11 cellular contexts compared by ENCODE assay signal in genomic region chr5:171310816-171311697, GRCh38. TPM values are rescaled to one million over a fixed set of nuclear protein-coding genes. Genes with fewer than 3 reads are reported as not detected.
DNase-seq lines count a peak whose midpoint lies in the region; ATAC-seq and TF ChIP-seq lines count a peak whose summit lies in the region.
"Had no signal": no experiment of that assay in that cellular context is flagged by ENCODE, and none has a peak within 500 bp of the region (broad histone marks: within the 10 kb centered on the region; RNA-seq: fewer than 3 reads in every experiment).

No MANE protein-coding gene starts in this region.

- H3K4me3 Mint-ChIP-seq in immature natural killer cell (peak overlapping the region; percentile 42 to 67 (median 46)), type B pancreatic cell (peak overlapping the region; percentile 81)

- H3K4me1 Mint-ChIP-seq in immature natural killer cell (peaks cover 50% of the 10 kb centered on the region in 2 donors), type B pancreatic cell (ENCODE audit: unreplicated experiment) (peaks cover 6% of the 10 kb centered on the region)

- H3K27ac ChIP-seq in WERI-Rb-1 = no peak overlapping the region

- DNase-seq in Right ventricle myocardium superior = no peak
- DNase-seq in cardiac septum (ENCODE audit: low spot score) = no peak
- DNase-seq in WERI-Rb-1 = peak; percentile 52
- no peak for DNase-seq in immature natural killer cell
- DNase-seq in type B pancreatic cell (ENCODE audit: extremely low spot score, unreplicated experiment) = peak; percentile 73
- DNase-seq in NCI-H510A treated with DMSO at 0.1 percent for 48 hours (lab: John Stamatoyannopoulos, UW) = no peak
- no peak for DNase-seq in 8988T
- no peak for DNase-seq in NCI-H1092 (lab: John Stamatoyannopoulos, UW)
- DNase-seq: effector CD8-positive, alpha-beta T cell had no signal

- peak; percentile 25 for ATAC-seq in Right ventricle myocardium superior (ENCODE audit: poor library complexity)
- ATAC-seq: SK-N-SH treated with all-trans-retinoic acid at 6 μM for 48 hours had no signal

- peaks cover 28% of the 10 kb centered on the region for H3K9me3 ChIP-seq in WERI-Rb-1 (ENCODE audit: severe bottlenecking)

- TF ChIP-seq CTCF in WERI-Rb-1 (IDR thresholded peaks at IDR 0.05; ENCODE audit: low read depth, low read length) (no peak), type B pancreatic cell (conservative IDR thresholded peaks at IDR 0.05) (no peak)

- H3K27me3 Mint-ChIP-seq in immature natural killer cell (ENCODE audit: low read depth in 3 of 3) = peaks cover 14 to 54% (median 51%) of the 10 kb centered on the region in 3 donors
- H3K27me3 Mint-ChIP-seq in type B pancreatic cell = peaks cover 87% of the 10 kb centered on the region

- peak overlapping the region; percentile 46 for H3K4me3 ChIP-seq in WERI-Rb-1 (ENCODE audit: low read depth, low read length)

- H3K9me3 Mint-ChIP-seq in immature natural killer cell (peaks cover 0 to 3% (median 0%) of the 10 kb centered on the region in 6 donors), type B pancreatic cell (no peaks in the 10 kb centered on the region)

- H3K27me3 ChIP-seq in WERI-Rb-1 (ENCODE audit: insufficient read depth, low read depth, severe bottlenecking) = peaks cover 98% of the 10 kb centered on the region

- H3K27ac Mint-ChIP-seq in immature natural killer cell = no peak overlapping the region
- no peak overlapping the region for H3K27ac Mint-ChIP-seq in type B pancreatic cell

- intact Hi-C loops in Right ventricle myocardium superior (cut with DNase I) = no loop called here
- intact Hi-C loops in cardiac septum (cut with DNase I) = no loop called here

- H3K36me3 Mint-ChIP-seq in immature natural killer cell (peaks cover 0 to 5% (median 4%) of the 10 kb centered on the region in 3 donors), type B pancreatic cell (peaks cover 3% of the 10 kb centered on the region)

- H3K36me3 ChIP-seq in WERI-Rb-1 = no peaks in the 10 kb centered on the region

RNA-seq across cellular contexts. Expression of gene TLX3, which starts 2.0 kb away (rescaled TPM):
- total RNA-seq in Right ventricle myocardium superior (not detected), cardiac septum (not detected), type B pancreatic cell (ENCODE audit: low replicate concordance) (2.1 and 7.8 TPM in 2 replicates)
- polyA plus RNA-seq in immature natural killer cell = not detected
- total RNA-seq: pulmonary artery endothelial cell had no signal

Comparison
In these comparisons a context has a peak if more than half of its experiments do, and no peak if none do; other contexts are left out.
1. DNase-seq: peak in WERI-Rb-1 (single experiment) and type B pancreatic cell (single experiment); none in Right ventricle myocardium superior (single experiment), cardiac septum (single experiment), immature natural killer cell (0 of 3), NCI-H510A treated with DMSO at 0.1 percent for 48 hours (single experiment), 8988T (single experiment) and NCI-H1092 (single experiment).